Comparison of ENCODE assay signal across 1 cellular context in genomic region chr5:169296456-169297220, GRCh38.
TF ChIP-seq lines count a peak whose summit lies in the region.

No MANE protein-coding gene starts in this region.

TF ChIP-seq in GM23338, 12 proteins besides CTCF, POLR2A, EP300 and RAD21 (continued from another document):
- TF ChIP-seq ZNF462 (CRISPR knock-in tag; IDR thresholded peaks at IDR 0.05) (no peak), POLR2AphosphoS5 (IDR thresholded peaks at IDR 0.05; ENCODE audit: low read depth) (no peak), NANOG (IDR thresholded peaks at IDR 0.05; ENCODE audit: borderline replicate concordance) (no peak), CREB1 (CRISPR knock-in tag; IDR thresholded peaks at IDR 0.05; ENCODE audit: low read depth) (no peak), EZH2phosphoT487 (IDR thresholded peaks at IDR 0.05; ENCODE audit: unreplicated experiment) (no peak), ZNF114 (CRISPR knock-in tag; IDR thresholded peaks at IDR 0.05) (no peak), STAT1 (IDR thresholded peaks at IDR 0.05; ENCODE audit: unreplicated experiment) (no peak), JUNB (IDR thresholded peaks at IDR 0.05; ENCODE audit: unreplicated experiment) (no peak), REST (IDR thresholded peaks at IDR 0.05; ENCODE audit: unreplicated experiment) (no peak), ETS1 (IDR thresholded peaks at IDR 0.05) (no peak)
